8 cellular contexts compared by ENCODE assay signal in genomic region chrX:71618303-71618721, GRCh38. TPM values are rescaled to one million over a fixed set of nuclear protein-coding genes. Genes with fewer than 3 reads are reported as not detected.
DNase-seq lines count a peak whose midpoint lies in the region; ATAC-seq and TF ChIP-seq lines count a peak whose summit lies in the region.

TSS of gene CXCR3 (minus strand) at chrX:71618511. CDS start at chrX:71618449, 62 bp downstream.

- H4K20me1 ChIP-seq in PC-9 (ENCODE audit: insufficient read depth), result no peaks in the 10 kb centered on the region

- no peaks in the 10 kb centered on the region for H3K79me2 ChIP-seq in PC-9 (ENCODE audit: low read depth)

- CTCF ChIA-PET in PC-9 (lab: Charles Lee) (no interaction called here), Caco-2 (lab: Charles Lee) (no interaction called here)

- no peak within 1 kb of the TSS for H3K4me2 ChIP-seq in PC-9

- H3K9me3 ChIP-seq in PC-9 (ENCODE audit: insufficient read depth, low read depth), result no peaks in the 10 kb centered on the region
- no peaks in the 10 kb centered on the region for H3K9me3 ChIP-seq in Caco-2

- H3F3A ChIP-seq in PC-9 (ENCODE audit: insufficient read depth, low read depth), result no peaks in the 10 kb centered on the region

- no peaks in the 10 kb centered on the region for H3K4me1 Mint-ChIP-seq in Caco-2 (ENCODE audit: low read depth, unreplicated experiment)

- ATAC-seq in GM18907 (IDR thresholded peaks at IDR 0.05; ENCODE audit: unreplicated experiment), result peak; percentile 61
- peak; percentile 45 for ATAC-seq in HG03097 (IDR thresholded peaks at IDR 0.05; ENCODE audit: low FRiP score, unreplicated experiment)

- BruUV-seq in PC-9 (replicated peaks; lab: Mats Ljungman, UMichigan), result no TSS peak
- BruUV-seq in Caco-2 (replicated peaks; lab: Mats Ljungman, UMichigan), result no TSS peak

- H3K27ac Mint-ChIP-seq in Caco-2 (ENCODE audit: unreplicated experiment), result no peak within 1 kb of the TSS

- H3K27me3 Mint-ChIP-seq in Caco-2 (ENCODE audit: insufficient read depth, unreplicated experiment), result no peaks in the 10 kb centered on the region

- H3K4me3 ChIP-seq in PC-9, result no peak within 1 kb of the TSS
- H3K4me3 ChIP-seq in Caco-2 (ENCODE audit: low read depth, low read length), result no peak within 1 kb of the TSS

- no peaks in the 10 kb centered on the region for H3K27me3 ChIP-seq in PC-9 (ENCODE audit: insufficient read depth, low read depth)
- H3K27me3 ChIP-seq in Caco-2 (replicated peaks; ENCODE audit: control insufficient read depth, insufficient read depth, low read length), result no peaks in the 10 kb centered on the region

- H2AFZ ChIP-seq in PC-9, result no peak within 1 kb of the TSS

- H3K27ac ChIP-seq in PC-9, result no peak within 1 kb of the TSS

- no peaks in the 10 kb centered on the region for H3K9me3 Mint-ChIP-seq in Caco-2 (ENCODE audit: unreplicated experiment)

- TF ChIP-seq CTCF in PC-9 (conservative IDR thresholded peaks at IDR 0.05) (no peak), Caco-2 (IDR thresholded peaks at IDR 0.05; ENCODE audit: insufficient read depth in 1 of 2, low read depth in 1 of 2, low read length in 1 of 2, severe bottlenecking in 1 of 2, unreplicated experiment in 1 of 2) (no peak)

- DNase-seq in T-helper 22 cell (ENCODE audit: low read depth), result peak; percentile 56
- DNase-seq in amniotic epithelial cell (ENCODE audit: low read depth), result peak; percentile 48
- DNase-seq in stimulated activated CD4-positive, alpha-beta T cell treated with anti-CD3 and anti-CD28 coated beads, TNF-alpha, amount 100 ng/mL, for 4 hours (ENCODE audit: low read depth in 3 of 3), result peak in 2 of 3 experiments; percentile 34 to 53
- DNase-seq in PC-9, result no peak
- no peak for DNase-seq in NCI-H82 (lab: John Stamatoyannopoulos, UW)
- no peak for DNase-seq in Caco-2

- POLR2A ChIA-PET in PC-9 (lab: Charles Lee; ENCODE audit: unreplicated experiment) (no interaction called here), Caco-2 (lab: Charles Lee) (no interaction called here)

- H3K36me3 Mint-ChIP-seq in Caco-2 (ENCODE audit: insufficient read depth, unreplicated experiment), result peaks cover 14% of the 10 kb centered on the region

- no peaks in the 10 kb centered on the region for H3K9me2 ChIP-seq in PC-9 (ENCODE audit: insufficient read depth)

- no peak within 1 kb of the TSS for H3K4me3 Mint-ChIP-seq in Caco-2 (ENCODE audit: unreplicated experiment)

- H3K4me1 ChIP-seq in PC-9 (replicated peaks; ENCODE audit: insufficient read depth), result no peaks in the 10 kb centered on the region
- H3K4me1 ChIP-seq in Caco-2, result peaks cover 11% of the 10 kb centered on the region; the same call in 1 of the 2 replicates

- H3K36me3 ChIP-seq in PC-9 (ENCODE audit: low read depth), result no peaks in the 10 kb centered on the region
- no peaks in the 10 kb centered on the region for H3K36me3 ChIP-seq in Caco-2 (ENCODE audit: control insufficient read depth, insufficient read depth, low read length)

- intact Hi-C loops in PC-9 (cut with micrococcal nuclease; ENCODE audit: unreplicated experiment) (no loop called here), Caco-2 (cut with micrococcal nuclease; ENCODE audit: unreplicated experiment) (loop anchor here (5.0 kb wide), 1 partner anchor 34 kb away; no protein-coding TSS in a partner anchor)

RNA-seq across cellular contexts. Expression of gene CXCR3, which starts in this region (rescaled TPM):
- total RNA-seq in PC-9 (2021) (not detected in 2 replicates), Caco-2 (2022) (not detected in 2 replicates)

Comparison
In these comparisons a context has a peak if more than half of its experiments do, and no peak if none do; other contexts are left out.
1. DNase-seq: peak in T-helper 22 cell (single experiment), amniotic epithelial cell (single experiment) and stimulated activated CD4-positive, alpha-beta T cell treated with anti-CD3 and anti-CD28 coated beads, TNF-alpha, amount 100 ng/mL, for 4 hours (2 of 3); none in PC-9 (0 of 2), NCI-H82 (single experiment) and Caco-2 (0 of 2).